Comparison of ENCODE assay signal across 13 cellular contexts in genomic region chr1:23600283-23600682, GRCh38. TPM values are rescaled to one million over a fixed set of nuclear protein-coding genes. Genes with fewer than 3 reads are reported as not detected.
DNase-seq lines count a peak whose midpoint lies in the region; ATAC-seq, FAIRE-seq and TF ChIP-seq lines count a peak whose summit lies in the region.
"Had no signal": no experiment of that assay in that cellular context is flagged by ENCODE, and none has a peak within 500 bp of the region (broad histone marks: within the 10 kb centered on the region; RNA-seq: fewer than 3 reads in every experiment).

No MANE protein-coding gene starts in this region.

- H3K27ac ChIP-seq in CD8-positive, alpha-beta memory T cell (ENCODE audit: low read depth, low read length): no peak overlapping the region
- H3K27ac ChIP-seq: spleen, tibial artery had no signal

- peak overlapping the region in 7 of 8 donors; percentile 36 to 93 (median 79) for H3K27ac Mint-ChIP-seq in CD8-positive, alpha-beta memory T cell
- H3K27ac Mint-ChIP-seq in activated B cell treated with CpG ODN at 0.5 μM for 24 hours (peak overlapping the region; percentile 89), nephron progenitor cell (peak overlapping the region; percentile 94)

- H3K27me3 ChIP-seq in CD8-positive, alpha-beta memory T cell (ENCODE audit: insufficient read depth, low read length, poor library complexity, severe bottlenecking): no peaks in the 10 kb centered on the region
- H3K27me3 ChIP-seq: spleen, tibial artery had no signal

- peaks cover 0 to 2% (median 0%) of the 10 kb centered on the region in 3 donors for H3K36me3 Mint-ChIP-seq in CD8-positive, alpha-beta memory T cell
- H3K36me3 Mint-ChIP-seq in activated B cell treated with CpG ODN at 0.5 μM for 24 hours (ENCODE audit: low read depth): no peaks in the 10 kb centered on the region
- H3K36me3 Mint-ChIP-seq in nephron progenitor cell (ENCODE audit: low read depth): no peaks in the 10 kb centered on the region

- no peaks in the 10 kb centered on the region for H3K36me3 ChIP-seq in CD8-positive, alpha-beta memory T cell (ENCODE audit: insufficient read depth, low read length)
- H3K36me3 ChIP-seq: spleen, tibial artery had no signal

- no peaks in the 10 kb centered on the region for H3K27me3 Mint-ChIP-seq in CD8-positive, alpha-beta memory T cell
- H3K27me3 Mint-ChIP-seq in activated B cell treated with CpG ODN at 0.5 μM for 24 hours: no peaks in the 10 kb centered on the region
- no peaks in the 10 kb centered on the region for H3K27me3 Mint-ChIP-seq in nephron progenitor cell (ENCODE audit: low read depth, poor library complexity)

- POLR2A ChIA-PET in CD8-positive, alpha-beta memory T cell (lab: Charles Lee): interaction anchor here (0.9 to 3.6 kb wide), 6 partner anchors 8 to 45 kb away, joined by 3 to 22 read pairs (median 16); no protein-coding TSS in a partner anchor
- POLR2A ChIA-PET in activated B cell treated with CpG ODN at 0.5 μM for 24 hours (lab: Charles Lee): interaction anchor here (0.8 to 20.5 kb wide), 8 partner anchors 8 to 34 kb away, joined by 3 to 1151 read pairs (median 14); partner anchors contain the start of gene ID3

- CTCF ChIA-PET in CD8-positive, alpha-beta memory T cell (lab: Charles Lee): interaction anchor here (1.2 to 11.7 kb wide), 6 partner anchors 9 to 59 kb away, joined by 5 to 120 read pairs (median 8); no protein-coding TSS in a partner anchor
- CTCF ChIA-PET in activated B cell treated with CpG ODN at 0.5 μM for 24 hours (lab: Charles Lee): interaction anchor here (0.8 to 3.2 kb wide), 5 partner anchors 23 to 55 kb away, joined by 3 to 9 read pairs (median 6); no protein-coding TSS in a partner anchor

- ATAC-seq in activated B cell treated with CpG ODN at 0.5 μM for 24 hours (ENCODE audit: low read depth): no peak
- no peak for ATAC-seq in GM21526 (IDR thresholded peaks at IDR 0.05; ENCODE audit: low FRiP score, unreplicated experiment)
- ATAC-seq in GM18873 (IDR thresholded peaks at IDR 0.05; ENCODE audit: low FRiP score, unreplicated experiment): no peak
- ATAC-seq in GM18870 (IDR thresholded peaks at IDR 0.05; ENCODE audit: unreplicated experiment): no peak
- ATAC-seq: SK-N-SH treated with all-trans-retinoic acid at 6 μM for 48 hours had no signal

- H3K4me1 Mint-ChIP-seq in CD8-positive, alpha-beta memory T cell: peaks cover 72 to 89% (median 83%) of the 10 kb centered on the region in 3 donors
- H3K4me1 Mint-ChIP-seq in activated B cell treated with CpG ODN at 0.5 μM for 24 hours: peaks cover 82% of the 10 kb centered on the region
- H3K4me1 Mint-ChIP-seq in nephron progenitor cell: peaks cover 83% of the 10 kb centered on the region

- peaks cover 97% of the 10 kb centered on the region for H3K4me1 ChIP-seq in CD8-positive, alpha-beta memory T cell (ENCODE audit: insufficient read depth, low read length)
- H3K4me1 ChIP-seq: tibial artery had no signal

- peak overlapping the region in 6 of 7 donors; percentile 13 to 68 (median 54) for H3K4me3 Mint-ChIP-seq in CD8-positive, alpha-beta memory T cell
- H3K4me3 Mint-ChIP-seq in activated B cell treated with CpG ODN at 0.5 μM for 24 hours (no peak overlapping the region), nephron progenitor cell (peak overlapping the region; percentile 45)

- H3K9me3 ChIP-seq in CD8-positive, alpha-beta memory T cell (ENCODE audit: low read length): no peaks in the 10 kb centered on the region
- H3K9me3 ChIP-seq: spleen, tibial artery had no signal

- no peaks in the 10 kb centered on the region for H3K9me3 Mint-ChIP-seq in CD8-positive, alpha-beta memory T cell
- H3K9me3 Mint-ChIP-seq in activated B cell treated with CpG ODN at 0.5 μM for 24 hours: no peaks in the 10 kb centered on the region
- no peaks in the 10 kb centered on the region for H3K9me3 Mint-ChIP-seq in nephron progenitor cell

- H3K4me3 ChIP-seq in CD8-positive, alpha-beta memory T cell (ENCODE audit: low read length): no peak overlapping the region
- H3K4me3 ChIP-seq: spleen, tibial artery had no signal

- peak; percentile 50 for FAIRE-seq in GM18507 (lab: Jason Lieb, UNC)
- FAIRE-seq: colon had no signal

- intact Hi-C loops in activated B cell treated with CpG ODN at 0.5 μM for 24 hours (cut with micrococcal nuclease): no loop called here

- TF ChIP-seq CTCF in activated B cell treated with CpG ODN at 0.5 μM for 24 hours (IDR thresholded peaks at IDR 0.05): no peak
- no peak for TF ChIP-seq CTCF in nephron progenitor cell (IDR thresholded peaks at IDR 0.05)

- DNase-seq in CD8-positive, alpha-beta memory T cell: no peak
- DNase-seq in GM18507 (ENCODE audit: extremely low spot score, insufficient read length, low read depth) (no peak), activated B cell treated with CpG ODN at 0.5 μM for 24 hours (no peak), nephron progenitor cell (no peak), ecto neural progenitor cell (ENCODE audit: low spot score) (no peak)
- DNase-seq: activated CD4-positive, CD25-positive, alpha-beta regulatory T cell treated with anti-CD3 and anti-CD28 coated beads, Interleukin-2, amount 50 U/mL, for 72 hours; spleen; tibial artery had no signal

RNA-seq across cellular contexts. Expression of gene ID3, which starts 41.0 kb away (rescaled TPM):
- total RNA-seq in CD8-positive, alpha-beta memory T cell: 10 to 100 TPM; 18.4 to 19.3 TPM
- polyA plus RNA-seq in CD8-positive, alpha-beta memory T cell: 4.7 TPM
- total RNA-seq in activated B cell treated with CpG ODN at 0.5 μM for 24 hours: 195 and 205 TPM in 2 replicates
